In the genomic region with DNA sequence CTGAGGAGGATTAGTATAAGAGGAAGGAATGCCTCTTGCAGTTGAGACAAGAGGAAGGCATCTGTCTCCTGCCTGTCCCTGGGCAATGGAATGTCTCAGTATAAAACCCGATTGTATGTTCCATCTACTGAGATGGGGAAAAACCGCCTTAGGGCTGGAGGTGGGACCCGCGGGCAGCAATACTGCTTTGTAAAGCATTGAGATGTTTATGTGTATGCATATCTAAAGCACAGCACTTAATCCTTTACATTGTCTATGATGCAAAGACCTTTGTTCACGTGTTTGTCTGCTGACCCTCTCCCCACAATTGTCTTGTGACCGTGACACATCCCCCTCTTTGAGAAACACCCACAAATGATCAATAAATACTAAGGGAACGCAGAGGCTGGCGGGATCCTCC, we compare ENCODE assay signal across 4 cellular contexts. TPM values are rescaled to one million over a fixed set of nuclear protein-coding genes. Genes with fewer than 3 reads are reported as not detected.
"Had no signal": no experiment of that assay in that cellular context is flagged by ENCODE, and none has a peak within 500 bp of the region (broad histone marks: within the 10 kb centered on the region; RNA-seq: fewer than 3 reads in every experiment).

No MANE protein-coding gene starts in this region.

RNA-seq across cellular contexts. Expression of a gene that starts 10.8 kb away (rescaled TPM):
- total RNA-seq: activated CD4-positive, alpha-beta T cell treated with anti-CD3 and anti-CD28 coated beads for 36 hours; activated CD8-positive, alpha-beta memory T cell treated with anti-CD3 and anti-CD28 coated beads, Interleukin-2, amount 10 ng/mL, durations not matched to agents 7 days and 5 days; activated CD8-positive, alpha-beta T cell treated with anti-CD3 and anti-CD28 coated beads, Interleukin-2, amount 10 ng/mL, durations not matched to agents 7 days and 5 days; chondrocyte had no signal
